8 cellular contexts compared by ENCODE assay signal in genomic region chr19:36688058-36688457, GRCh38. TPM values are rescaled to one million over a fixed set of nuclear protein-coding genes. Genes with fewer than 3 reads are reported as not detected.
DNase-seq lines count a peak whose midpoint lies in the region; ATAC-seq and TF ChIP-seq lines count a peak whose summit lies in the region.

No MANE protein-coding gene starts in this region.

- H3K4me3 ChIP-seq in skin epidermis = peak overlapping the region; percentile 61 to 82 (median 76)

- H3K4me3 Mint-ChIP-seq in T-helper 17 cell (peak overlapping the region; percentile 98), glutamatergic neuron (ENCODE audit: unreplicated experiment) (peak overlapping the region; percentile 87)

- H3K9me3 Mint-ChIP-seq in glutamatergic neuron (ENCODE audit: unreplicated experiment) = peaks cover 20% of the 10 kb centered on the region

- ATAC-seq in GM21528 (IDR thresholded peaks at IDR 0.05; ENCODE audit: low FRiP score, unreplicated experiment) (peak; percentile 3), T-helper 17 cell (no peak), GM21515 (IDR thresholded peaks at IDR 0.05; ENCODE audit: unreplicated experiment) (no peak)

- H3K36me3 Mint-ChIP-seq in T-helper 17 cell (ENCODE audit: low read depth) (peaks cover 11% of the 10 kb centered on the region), glutamatergic neuron (ENCODE audit: unreplicated experiment) (peaks cover 36% of the 10 kb centered on the region)

- no peak for DNase-seq in T-helper 17 cell
- DNase-seq in glutamatergic neuron = no peak
- no peak for DNase-seq in mucosa of gallbladder (ENCODE audit: low spot score)
- no peak for DNase-seq in NCI-H2171 (lab: John Stamatoyannopoulos, UW)
- no peak for DNase-seq in DMS114 treated with DMSO at 0.1 percent for 48 hours (lab: John Stamatoyannopoulos, UW; ENCODE audit: unreplicated experiment)

- H3K9me3 ChIP-seq in T-helper 17 cell (ENCODE audit: control insufficient read depth, low read length, poor library complexity, severe bottlenecking) = peaks cover 6% of the 10 kb centered on the region

- TF ChIP-seq CTCF in glutamatergic neuron (IDR thresholded peaks at IDR 0.05; ENCODE audit: partially characterized antibody, unreplicated experiment) = no peak

- H3K4me1 Mint-ChIP-seq in T-helper 17 cell (peaks cover 27% of the 10 kb centered on the region), glutamatergic neuron (ENCODE audit: low read depth, unreplicated experiment) (peaks cover 5% of the 10 kb centered on the region)

- peak overlapping the region in 20 of 21 experiments; percentile 53 to 88 (median 81) for H3K27ac ChIP-seq in skin epidermis

- H3K27me3 Mint-ChIP-seq in T-helper 17 cell = no peaks in the 10 kb centered on the region
- peaks cover 15% of the 10 kb centered on the region for H3K27me3 Mint-ChIP-seq in glutamatergic neuron (ENCODE audit: unreplicated experiment)

- H3K27ac Mint-ChIP-seq in T-helper 17 cell (peak overlapping the region; percentile 93), glutamatergic neuron (ENCODE audit: unreplicated experiment) (peak overlapping the region; percentile 85)

RNA-seq across cellular contexts. Expression of gene ZNF567, which starts 0.6 kb away (rescaled TPM):
- total RNA-seq in T-helper 17 cell = 1 to 10 TPM; 6.1 to 7.4 TPM
- total RNA-seq in glutamatergic neuron (ENCODE audit: unreplicated experiment) = 5.8 TPM
- 6.1 TPM for total RNA-seq in mucosa of gallbladder

RNA-seq across cellular contexts. Expression of gene ZNF461, which starts 21.4 kb away (rescaled TPM):
- total RNA-seq in T-helper 17 cell = 10 to 100 TPM in 1 of 2 donors, 1 to 10 TPM in 1; 9.0 to 11.1 TPM
- total RNA-seq in glutamatergic neuron (ENCODE audit: unreplicated experiment) = 11.9 TPM
- total RNA-seq in mucosa of gallbladder = 10.2 TPM
